27 cellular contexts compared by ENCODE assay signal in genomic region chr20:47870475-47870874, GRCh38.
"Had no signal": no experiment of that assay in that cellular context is flagged by ENCODE, and none has a peak within 500 bp of the region (broad histone marks: within the 10 kb centered on the region; RNA-seq: fewer than 3 reads in every experiment).

No MANE protein-coding gene starts in this region.

- H3K27ac ChIP-seq: stomach, suprapubic skin, testis, thoracic aorta, thyroid gland, tibial artery, tibial nerve, transverse colon, upper lobe of left lung, upper lobe of right lung, vagina had no signal

- ATAC-seq: stimulated activated effector memory CD8-positive, alpha-beta T cell treated with anti-CD3 and anti-CD28 coated beads, Interleukin-12 subunit alpha, Interleukin-12 subunit beta, amount 100 ng/mL, for 72 hours; stimulated activated memory B cell treated with anti-CD40 and anti-IgM and Interleukin-4, amounts not matched to agents 10 μg/mL and 1 μg/mL and 100 μg/mL, for 72 hours; stimulated activated naive B cell treated with anti-CD40 and anti-IgM and Interleukin-4, amounts not matched to agents 10 μg/mL and 1 μg/mL and 100 μg/mL, for 72 hours; stimulated activated naive CD8-positive, alpha-beta T cell treated with anti-CD3 and anti-CD28 coated beads, Interleukin-15, amount 100 ng/mL, for 72 hours; stimulated activated naive CD8-positive, alpha-beta T cell treated with anti-CD3 and anti-CD28 coated beads, Interleukin-15, Interleukin-2, amounts not matched to agents 100 U/mL and 50 U/mL, for 24 hours; upper lobe of right lung had no signal

- H3K4me3 ChIP-seq: stomach, suprapubic skin, testis, thoracic aorta, thyroid gland, tibial artery, tibial nerve, transverse colon, upper lobe of left lung, upper lobe of right lung, uterus, vagina had no signal

- H3K27me3 ChIP-seq: testis, thyroid gland, transverse colon, upper lobe of left lung, uterus, vagina had no signal

- FAIRE-seq: urothelium cell line had no signal

- H3K9me3 ChIP-seq: stomach, suprapubic skin, testis, thoracic aorta, thyroid gland, tibial artery, transverse colon, upper lobe of left lung, upper lobe of right lung, uterus, vagina had no signal

- H3K36me3 ChIP-seq: stomach, suprapubic skin, thoracic aorta, thyroid gland, tibial artery, tibial nerve, transverse colon, upper lobe of left lung, upper lobe of right lung, uterus, vagina had no signal

- DNase-seq: stimulated activated CD4-positive, alpha-beta T cell treated with anti-CD3 and anti-CD28 coated beads, Interleukin-2, amount 100 ng/mL, for 48 hours; stimulated activated CD4-positive, alpha-beta T cell treated with anti-CD3 and anti-CD28 coated beads, Interleukin-4, amount 100 ng/mL, for 1 hour; stimulated activated CD4-positive, alpha-beta T cell treated with anti-CD3 and anti-CD28 coated beads, Interleukin-4, amount 100 ng/mL, for 24 hours; stimulated activated CD4-positive, alpha-beta T cell treated with anti-CD3 and anti-CD28 coated beads, Interleukin-4, amount 100 ng/mL, for 4 hours; stimulated activated CD8-positive, alpha-beta memory T cell treated with anti-CD3 and anti-CD28 coated beads, Interleukin-4, amount 100 ng/mL, for 48 hours; stimulated activated naive B cell treated with anti-CD40 and anti-IgM and Interleukin-4, amounts not matched to agents 10 μg/mL and 1 μg/mL and 100 μg/mL, for 72 hours; stimulated activated naive CD4-positive, alpha-beta T cell; stimulated activated naive CD4-positive, alpha-beta T cell treated with Interleukin-2 at 50 U/mL for 16 hours; stimulated activated naive CD8-positive, alpha-beta T cell treated with anti-CD3 and anti-CD28 coated beads, Interleukin-15, amount 100 ng/mL, for 72 hours; stimulated activated naive CD8-positive, alpha-beta T cell treated with anti-CD3 and anti-CD28 coated beads, Interleukin-15, Interleukin-2, amounts not matched to agents 100 U/mL and 50 U/mL, for 24 hours; stomach; substantia nigra; testis; thyroid gland; tibial artery; transverse colon; trophoblast cell; upper lobe of left lung; upper lobe of right lung; uterus had no signal

- H3K4me1 ChIP-seq: stomach, suprapubic skin, thyroid gland, tibial artery, tibial nerve, transverse colon, upper lobe of left lung, upper lobe of right lung, vagina had no signal
